ENCODE assay signal across 27 cellular contexts in the genomic region with DNA sequence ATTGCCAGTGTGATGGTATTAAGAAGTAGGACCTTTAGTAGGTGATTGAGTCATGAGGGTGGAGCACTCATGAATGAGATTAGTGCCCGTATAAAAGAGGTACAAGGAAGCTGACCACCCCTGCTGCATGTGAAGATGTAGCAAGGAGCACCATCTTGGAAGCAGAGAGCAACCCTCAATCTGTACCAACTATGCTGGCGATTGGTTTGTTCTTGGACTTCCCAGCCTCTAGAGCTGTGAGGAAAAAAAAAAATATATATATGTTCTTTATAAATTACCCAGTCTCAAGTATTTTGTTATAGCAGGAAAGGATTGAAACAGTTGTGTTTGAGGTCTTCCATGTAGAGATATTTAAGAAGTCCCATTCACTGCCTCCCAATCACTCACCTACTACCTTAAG.
"Had no signal": no experiment of that assay in that cellular context is flagged by ENCODE, and none has a peak within 500 bp of the region (broad histone marks: within the 10 kb centered on the region; RNA-seq: fewer than 3 reads in every experiment).

No MANE protein-coding gene starts in this region.

- DNase-seq: stimulated activated CD4-positive, alpha-beta T cell treated with anti-CD3 and anti-CD28 coated beads, Interleukin-2, amount 100 ng/mL, for 48 hours; stimulated activated CD4-positive, alpha-beta T cell treated with anti-CD3 and anti-CD28 coated beads, Interleukin-4, amount 100 ng/mL, for 1 hour; stimulated activated CD4-positive, alpha-beta T cell treated with anti-CD3 and anti-CD28 coated beads, Interleukin-4, amount 100 ng/mL, for 24 hours; stimulated activated CD4-positive, alpha-beta T cell treated with anti-CD3 and anti-CD28 coated beads, Interleukin-4, amount 100 ng/mL, for 4 hours; stimulated activated CD8-positive, alpha-beta memory T cell treated with anti-CD3 and anti-CD28 coated beads, Interleukin-4, amount 100 ng/mL, for 48 hours; stimulated activated naive B cell treated with anti-CD40 and anti-IgM and Interleukin-4, amounts not matched to agents 10 μg/mL and 1 μg/mL and 100 μg/mL, for 72 hours; stimulated activated naive CD4-positive, alpha-beta T cell; stimulated activated naive CD4-positive, alpha-beta T cell treated with Interleukin-2 at 50 U/mL for 16 hours; stimulated activated naive CD8-positive, alpha-beta T cell treated with anti-CD3 and anti-CD28 coated beads, Interleukin-15, amount 100 ng/mL, for 72 hours; stimulated activated naive CD8-positive, alpha-beta T cell treated with anti-CD3 and anti-CD28 coated beads, Interleukin-15, Interleukin-2, amounts not matched to agents 100 U/mL and 50 U/mL, for 24 hours; stomach; substantia nigra; testis; thyroid gland; tibial artery; transverse colon; trophoblast cell; upper lobe of left lung; upper lobe of right lung; uterus had no signal

- H3K4me1 ChIP-seq: stomach, suprapubic skin, testis, thyroid gland, tibial artery, tibial nerve, transverse colon, upper lobe of left lung, upper lobe of right lung, uterus, vagina had no signal

- ATAC-seq: stimulated activated effector memory CD8-positive, alpha-beta T cell treated with anti-CD3 and anti-CD28 coated beads, Interleukin-12 subunit alpha, Interleukin-12 subunit beta, amount 100 ng/mL, for 72 hours; stimulated activated memory B cell treated with anti-CD40 and anti-IgM and Interleukin-4, amounts not matched to agents 10 μg/mL and 1 μg/mL and 100 μg/mL, for 72 hours; stimulated activated naive B cell treated with anti-CD40 and anti-IgM and Interleukin-4, amounts not matched to agents 10 μg/mL and 1 μg/mL and 100 μg/mL, for 72 hours; stimulated activated naive CD8-positive, alpha-beta T cell treated with anti-CD3 and anti-CD28 coated beads, Interleukin-15, amount 100 ng/mL, for 72 hours; stimulated activated naive CD8-positive, alpha-beta T cell treated with anti-CD3 and anti-CD28 coated beads, Interleukin-15, Interleukin-2, amounts not matched to agents 100 U/mL and 50 U/mL, for 24 hours; upper lobe of right lung had no signal

- H3K27me3 ChIP-seq: stomach, suprapubic skin, testis, thyroid gland, tibial artery, tibial nerve, transverse colon, upper lobe of left lung, upper lobe of right lung, uterus, vagina had no signal

- H3K36me3 ChIP-seq: thyroid gland, upper lobe of right lung, uterus had no signal

- H3K9me3 ChIP-seq: testis, thoracic aorta, thyroid gland, tibial artery, transverse colon, upper lobe of right lung, uterus had no signal

- FAIRE-seq: urothelium cell line had no signal

- H3K4me3 ChIP-seq: stomach, suprapubic skin, testis, thoracic aorta, thyroid gland, tibial artery, tibial nerve, transverse colon, upper lobe of left lung, upper lobe of right lung, uterus, vagina had no signal

- H3K27ac ChIP-seq: stomach, suprapubic skin, testis, thoracic aorta, thyroid gland, tibial artery, tibial nerve, transverse colon, upper lobe of left lung, upper lobe of right lung, uterus, vagina had no signal
